ENCODE assay signal across 8 cellular contexts in genomic region chr4:153466637-153467153, GRCh38. TPM values are rescaled to one million over a fixed set of nuclear protein-coding genes. Genes with fewer than 3 reads are reported as not detected.
DNase-seq lines count a peak whose midpoint lies in the region; ATAC-seq and TF ChIP-seq lines count a peak whose summit lies in the region.

No MANE protein-coding gene starts in this region.

- in situ Hi-C loops in GM13977 (cut with MboI; ENCODE audit: low pct_unique_long_range_greater_than_20kb, low sequenced_read_pairs, unreplicated experiment) = no loop called here

- DNase-seq in GM13977 (ENCODE audit: low spot score) (peak; percentile 45), HFF-Myc (ENCODE audit: extremely low read depth, low read depth) (no peak), SJCRH30 (peak in 1 of 2 experiments; percentile 16), dorsolateral prefrontal cortex (peak in 2 of 10 donors; percentile 18 to 54), SW 1271 (lab: John Stamatoyannopoulos, UW) (no peak), NCI-H1694 treated with DMSO at 0.1 percent for 48 hours (lab: John Stamatoyannopoulos, UW) (no peak)

- TF ChIP-seq CTCF in GM13977 (IDR thresholded peaks at IDR 0.05; ENCODE audit: extremely low read depth, insufficient read depth, missing control alignments) = no peak
- TF ChIP-seq CTCF in HFF-Myc (IDR thresholded peaks at IDR 0.05; ENCODE audit: low read depth, low read length, missing control alignments) = no peak
- TF ChIP-seq CTCF in dorsolateral prefrontal cortex (IDR thresholded peaks at IDR 0.05 in 54 of 56, conservative IDR thresholded peaks at IDR 0.05 in 2 of 56; ENCODE audit: low read depth in 1 of 56, partially characterized antibody in 56 of 56) = peak in 9 of 56 donors; percentile 1 to 17 (median 4)

- H3K27ac ChIP-seq in SJCRH30 = peak overlapping the region; percentile 98
- peak overlapping the region in 57 of 59 donors; percentile 7 to 85 (median 72) for H3K27ac ChIP-seq in dorsolateral prefrontal cortex
- peak overlapping the region; percentile 90 for H3K27ac ChIP-seq in muscle layer of colon (ENCODE audit: low read depth, low read length)

- peak overlapping the region; percentile 44 for H3K9ac ChIP-seq in muscle layer of colon (ENCODE audit: low read length)

- H3K36me3 ChIP-seq in SJCRH30 = 0 out of 2 replicates have a peak, but pooled peaks cover 6% of the 10 kb centered on the region
- no peaks in the 10 kb centered on the region for H3K36me3 ChIP-seq in muscle layer of colon (ENCODE audit: insufficient read depth, low read length)

- peak overlapping the region; percentile 89 for H3K4me3 ChIP-seq in HFF-Myc (replicated peaks; ENCODE audit: low read depth, low read length)
- H3K4me3 ChIP-seq in SJCRH30 = peak overlapping the region; percentile 98
- peak overlapping the region; percentile 57 to 90 (median 82) for H3K4me3 ChIP-seq in dorsolateral prefrontal cortex
- peak overlapping the region; percentile 80 to 94 for H3K4me3 ChIP-seq in muscle layer of colon (ENCODE audit: low read depth in 1 of 2, low read length in 2 of 2)

- H3K4me1 ChIP-seq in SJCRH30 (peaks cover 13% of the 10 kb centered on the region), muscle layer of colon (ENCODE audit: insufficient read depth, low read length) (peaks cover 35% of the 10 kb centered on the region)

- ATAC-seq in GM21786 (IDR thresholded peaks at IDR 0.05; ENCODE audit: unreplicated experiment) = no peak

- H3K27me3 ChIP-seq in SJCRH30 (no peaks in the 10 kb centered on the region), dorsolateral prefrontal cortex (no peaks in the 10 kb centered on the region), muscle layer of colon (ENCODE audit: control insufficient read depth in 1 of 2, insufficient read depth in 2 of 2, low read length in 2 of 2) (no peaks in the 10 kb centered on the region)

- intact Hi-C loops in dorsolateral prefrontal cortex (cut with DNase I) = loop anchor here (2.0 to 10.0 kb wide), 8 partner anchors 20 to 262 kb away; partner anchors contain the start of genes MND1 (in 1 of the 2) and TRIM2 (in 1 of the 2)

- H3K9me3 ChIP-seq in SJCRH30 (replicated peaks) (no peaks in the 10 kb centered on the region), muscle layer of colon (ENCODE audit: low read length) (no peaks in the 10 kb centered on the region)

RNA-seq across cellular contexts. Expression of gene TMEM131L, which starts 0.5 kb away (rescaled TPM):
- 55.0 and 61.3 TPM in 2 replicates for total RNA-seq in SJCRH30 (2014; rRNA removed; shearing (Covaris generic))
- 10 to 100 TPM in 40 of 120 experiments, 1 to 10 TPM in 80; 3.8 to 16.5 (median 8.7) TPM for total RNA-seq in dorsolateral prefrontal cortex
